In the genomic region with DNA sequence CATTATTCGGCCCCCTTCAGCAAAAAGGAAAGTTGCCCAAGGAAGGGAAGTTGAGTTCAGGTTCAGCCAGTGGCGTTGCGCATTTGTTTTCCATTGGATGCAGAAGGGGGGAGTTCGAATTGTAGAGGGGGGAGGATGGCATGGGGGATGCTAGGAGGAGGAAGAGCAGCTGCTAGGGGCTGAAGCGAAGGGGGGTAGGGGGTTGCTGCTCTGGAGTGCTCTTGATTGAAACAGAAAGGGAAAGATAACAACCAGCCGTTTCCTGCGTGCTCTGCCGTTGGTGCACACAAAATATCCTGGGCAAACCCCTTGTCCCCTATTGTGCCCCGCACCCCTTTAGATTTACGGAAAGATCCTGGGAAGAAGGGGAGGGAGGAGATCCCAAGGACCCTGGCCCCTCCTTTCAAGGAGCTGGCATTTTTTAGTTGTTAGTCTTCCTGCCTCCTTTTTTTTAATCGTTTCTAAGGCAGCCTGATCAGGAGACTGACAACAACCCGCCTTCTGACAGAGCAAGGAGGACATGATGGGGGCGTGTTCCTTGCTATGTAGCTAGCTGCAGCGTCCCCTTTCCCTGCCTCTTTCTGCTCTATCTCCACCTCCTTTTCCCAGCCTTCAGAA, we compare ENCODE assay signal across 8 cellular contexts. TPM values are rescaled to one million over a fixed set of nuclear protein-coding genes. Genes with fewer than 3 reads are reported as not detected.
DNase-seq lines count a peak whose midpoint lies in the region; ATAC-seq, FAIRE-seq and TF ChIP-seq lines count a peak whose summit lies in the region.

No MANE protein-coding gene starts in this region.

- no TSS peak for BruUV-seq in HepG2 (replicated peaks; lab: Mats Ljungman, UMichigan)

- no peak for FAIRE-seq in HepG2 (lab: Jason Lieb, UNC)

- WGBS in HepG2 (ENCODE audit: low lambda C conversion rate): 67% methylated on average over 14 of the region's 14 CpGs

- H3K9me3 Mint-ChIP-seq in activated B cell treated with CpG ODN at 0.5 μM for 24 hours: no peaks in the 10 kb centered on the region
- H3K9me3 Mint-ChIP-seq in chondrocyte (ENCODE audit: low read depth): no peaks in the 10 kb centered on the region

- H2AFZ ChIP-seq in HepG2 (ENCODE audit: low read length): no peak overlapping the region

- TF ChIP-seq POLR2A in HepG2 (IDR thresholded peaks at IDR 0.05; ENCODE audit: insufficient read depth in 1 of 2, low read depth in 2 of 2, low read length in 2 of 2): no peak

- H3K4me3 ChIP-seq in MG63 (peak overlapping the region; percentile 90), HepG2 (replicated peaks in 1 of 3; ENCODE audit: insufficient read depth in 1 of 3, low read depth in 2 of 3, low read length in 3 of 3) (peak overlapping the region; percentile 90 to 97 (median 92))

- H3K27me3 Mint-ChIP-seq in activated B cell treated with CpG ODN at 0.5 μM for 24 hours (no peaks in the 10 kb centered on the region), chondrocyte (ENCODE audit: low read depth) (no peaks in the 10 kb centered on the region)

- H3K36me3 ChIP-seq in MG63: peaks cover 16% of the 10 kb centered on the region
- H3K36me3 ChIP-seq in HepG2 (replicated peaks in 1 of 2; ENCODE audit: control insufficient read depth in 1 of 2, insufficient read depth in 2 of 2, low read length in 2 of 2): peaks cover 0 to 1% of the 10 kb centered on the region in 2 experiments; a peak in 2 of 5 replicates

- H3K36me3 Mint-ChIP-seq in activated B cell treated with CpG ODN at 0.5 μM for 24 hours (ENCODE audit: low read depth): peaks cover 37% of the 10 kb centered on the region
- no peaks in the 10 kb centered on the region for H3K36me3 Mint-ChIP-seq in chondrocyte (ENCODE audit: low read depth)

- H3K27ac ChIP-seq in HepG2 (ENCODE audit: extremely low read length, insufficient read depth, low read length): no peak overlapping the region

- no peak for TF ChIP-seq EP300 in HepG2 (IDR thresholded peaks at IDR 0.05; ENCODE audit: low read depth in 2 of 2, low read length in 2 of 2)
- TF ChIP-seq EP300 in HepG2 (CRISPR knock-in tag; IDR thresholded peaks at IDR 0.05; ENCODE audit: borderline replicate concordance): no peak

- H3K4me1 ChIP-seq in HepG2 (ENCODE audit: insufficient read depth, low read length): peaks cover 62% of the 10 kb centered on the region

- H3K79me2 ChIP-seq in HepG2 (ENCODE audit: insufficient read depth, low read length): peaks cover 69% of the 10 kb centered on the region

- peaks cover 60% of the 10 kb centered on the region for H3K4me1 Mint-ChIP-seq in activated B cell treated with CpG ODN at 0.5 μM for 24 hours
- H3K4me1 Mint-ChIP-seq in chondrocyte (ENCODE audit: low read depth): peaks cover 63% of the 10 kb centered on the region

- TF ChIP-seq CTCF in activated B cell treated with CpG ODN at 0.5 μM for 24 hours (IDR thresholded peaks at IDR 0.05) (no peak), chondrocyte (IDR thresholded peaks at IDR 0.05) (peak; percentile 23), HepG2 (CRISPR knock-in tag; IDR thresholded peaks at IDR 0.05) (no peak)

- H3K27ac Mint-ChIP-seq in activated B cell treated with CpG ODN at 0.5 μM for 24 hours (peak overlapping the region; percentile 94), chondrocyte (ENCODE audit: unreplicated experiment) (peak overlapping the region; percentile 94)

- peak overlapping the region; percentile 84; the same call in 1 of the 2 replicates for H3K9ac ChIP-seq in HepG2 (ENCODE audit: insufficient read depth, low read depth, low read length)

- H4K20me1 ChIP-seq in HepG2 (ENCODE audit: insufficient read depth, low read length): peaks cover 51% of the 10 kb centered on the region

- POLR2A ChIA-PET in activated B cell treated with CpG ODN at 0.5 μM for 24 hours (lab: Charles Lee): interaction anchor here (0.5 to 1.0 kb wide), 2 partner anchors 14 to 79 kb away, joined by 3 read pairs; a partner anchor contains a TSS
- POLR2A ChIA-PET in HepG2 (lab: Yijun Ruan, JAX): no interaction called here

- H3K4me3 Mint-ChIP-seq in activated B cell treated with CpG ODN at 0.5 μM for 24 hours: peak overlapping the region; percentile 94
- peak overlapping the region; percentile 93 for H3K4me3 Mint-ChIP-seq in chondrocyte (ENCODE audit: unreplicated experiment)

- in situ Hi-C loops in HepG2 (cut with HindIII; ENCODE audit: extremely low pct_ligation_motif_present, low pct_unique_long_range_greater_than_20kb): no loop called here

- no peaks in the 10 kb centered on the region for H3K9me3 ChIP-seq in MG63
- no peaks in the 10 kb centered on the region for H3K9me3 ChIP-seq in HepG2 (ENCODE audit: low read length)

- TF ChIP-seq RAD21 in HepG2 (CRISPR knock-in tag; IDR thresholded peaks at IDR 0.05): no peak

- intact Hi-C loops in activated B cell treated with CpG ODN at 0.5 μM for 24 hours (cut with micrococcal nuclease): loop anchor here (1.0 to 10.0 kb wide), 7 partner anchors 10 to 1204 kb away; a partner anchor contains a TSS
- intact Hi-C loops in HepG2 (cut with micrococcal nuclease; ENCODE audit: unreplicated experiment): no loop called here

- ATAC-seq in activated B cell treated with CpG ODN at 0.5 μM for 24 hours (ENCODE audit: low read depth) (peak; percentile 27), HepG2 (no peak)

- peak overlapping the region; percentile 77 for H3K4me2 ChIP-seq in HepG2 (ENCODE audit: low read depth, low read length)

- DNase-seq in NCI-H2081 (lab: John Stamatoyannopoulos, UW): peak; percentile 7 to 43
- no peak for DNase-seq in NCI-H2081 treated with DMSO at 0.1 percent for 48 hours (lab: John Stamatoyannopoulos, UW)
- DNase-seq in MG63: peak; percentile 54
- peak; percentile 27 for DNase-seq in activated B cell treated with CpG ODN at 0.5 μM for 24 hours
- no peak for DNase-seq in chondrocyte (ENCODE audit: low spot score)
- no peak for DNase-seq in HepG2 (ENCODE audit: low spot score)
- peak; percentile 47 to 57 for DNase-seq in stimulated activated CD4-positive, alpha-beta T cell treated with anti-CD3 and anti-CD28 coated beads, Interleukin-2, amount 100 ng/mL, for 24 hours
- no peak for DNase-seq in NCI-H1048 (lab: John Stamatoyannopoulos, UW)

- H3K27me3 ChIP-seq in MG63 (no peaks in the 10 kb centered on the region), HepG2 (ENCODE audit: control insufficient read depth in 1 of 2, insufficient read depth in 2 of 2, low read length in 2 of 2) (no peaks in the 10 kb centered on the region)

- CTCF ChIA-PET in activated B cell treated with CpG ODN at 0.5 μM for 24 hours (lab: Charles Lee): interaction anchor here (1.2 kb wide), 1 partner anchor 50 kb away, joined by 3 read pairs; no protein-coding TSS in a partner anchor
- CTCF ChIA-PET in HepG2 (lab: Yijun Ruan, JAX; ENCODE audit: low intra/inter-chr PET ratio, low total read pairs): no interaction called here

RNA-seq across cellular contexts. Expression of a gene that starts 2.1 kb away (rescaled TPM):
- total RNA-seq in MG63 (2014; rRNA removed; shearing (Covaris generic); ENCODE audit: low replicate concordance): 6.5 and 11.9 TPM in 2 replicates
- total RNA-seq in activated B cell treated with CpG ODN at 0.5 μM for 24 hours (104 and 117 TPM in 2 replicates), chondrocyte (40.3 to 57.6 TPM (median 42.9 TPM) in 3 replicates), HepG2 (2016; rRNA removed; fragmentation: Illumina TruSeq; extraction: Trizol) (20.0 and 26.2 TPM in 2 replicates)
- total RNA-seq in HepG2 (2016; cell fraction: cytosol; rRNA removed; fragmentation: Illumina TruSeq; extraction: Trizol; ENCODE audit: low read depth): 8.0 and 8.6 TPM in 2 replicates
- total RNA-seq in HepG2 (2016; cell fraction: insoluble cytoplasmic fraction; rRNA removed; fragmentation: Illumina TruSeq; extraction: Trizol): 19.8 and 22.3 TPM in 2 replicates
- total RNA-seq in HepG2 (2016; cell fraction: membrane; rRNA removed; fragmentation: Illumina TruSeq; extraction: Trizol): 9.8 and 12.0 TPM in 2 replicates
- total RNA-seq in HepG2 (2016; cell fraction: nucleus; rRNA removed; fragmentation: Illumina TruSeq; extraction: Trizol): 62.9 and 67.9 TPM in 2 replicates
- polyA plus RNA-seq in HepG2 (2011; rRNA removed): 12.4 and 12.7 TPM in 2 replicates
- 9.4 and 11.0 TPM in 2 replicates for polyA plus RNA-seq in HepG2 (2011; cell fraction: cytosol; rRNA removed)
- 53.6 and 54.8 TPM in 2 replicates for polyA plus RNA-seq in HepG2 (2011; cell fraction: nucleus; rRNA removed)
- polyA plus RNA-seq in HepG2 (2012): 18.6 and 21.2 TPM in 2 replicates
- polyA plus RNA-seq in HepG2 (2016; cell fraction: cytosol; fragmentation: Illumina TruSeq; extraction: Trizol; ENCODE audit: low read depth): 1.8 and 2.3 TPM in 2 replicates
- 14.1 and 14.7 TPM in 2 replicates for polyA plus RNA-seq in HepG2 (2016; cell fraction: insoluble cytoplasmic fraction; fragmentation: Illumina TruSeq; extraction: Trizol; ENCODE audit: low read depth)
- polyA plus RNA-seq in HepG2 (2016; cell fraction: membrane; fragmentation: Illumina TruSeq; extraction: Trizol; ENCODE audit: low read depth): 3.7 and 4.5 TPM in 2 replicates
- 53.1 and 68.2 TPM in 2 replicates for polyA plus RNA-seq in HepG2 (2016; cell fraction: nucleus; fragmentation: Illumina TruSeq; extraction: Trizol; ENCODE audit: insufficient read depth, low read depth)
- 54.0 and 71.0 TPM in 2 replicates for polyA minus RNA-seq in HepG2 (2011; rRNA and poly(A)+ RNA removed; ENCODE audit: low replicate concordance)
- 31.2 and 32.9 TPM in 2 replicates for polyA minus RNA-seq in HepG2 (2011; cell fraction: cytosol; rRNA and poly(A)+ RNA removed)
- polyA minus RNA-seq in HepG2 (2011; cell fraction: nucleus; rRNA and poly(A)+ RNA removed): 121 and 138 TPM in 2 replicates

RNA-seq across cellular contexts. Expression of a gene that starts 37.0 kb away (rescaled TPM):
- 113 and 709 TPM in 2 replicates for total RNA-seq in MG63 (2014; rRNA removed; shearing (Covaris generic); ENCODE audit: low replicate concordance)
- total RNA-seq in activated B cell treated with CpG ODN at 0.5 μM for 24 hours: 199 and 230 TPM in 2 replicates
- total RNA-seq in chondrocyte: 107 to 138 TPM (median 135 TPM) in 3 replicates
- total RNA-seq in HepG2 (2016; rRNA removed; fragmentation: Illumina TruSeq; extraction: Trizol): 320 and 408 TPM in 2 replicates
- 159 and 171 TPM in 2 replicates for total RNA-seq in HepG2 (2016; cell fraction: cytosol; rRNA removed; fragmentation: Illumina TruSeq; extraction: Trizol; ENCODE audit: low read depth)
- 349 and 437 TPM in 2 replicates for total RNA-seq in HepG2 (2016; cell fraction: insoluble cytoplasmic fraction; rRNA removed; fragmentation: Illumina TruSeq; extraction: Trizol)
- 200 and 226 TPM in 2 replicates for total RNA-seq in HepG2 (2016; cell fraction: membrane; rRNA removed; fragmentation: Illumina TruSeq; extraction: Trizol)
- total RNA-seq in HepG2 (2016; cell fraction: nucleus; rRNA removed; fragmentation: Illumina TruSeq; extraction: Trizol): 118 TPM in 2 replicates
- polyA plus RNA-seq in HepG2 (2011; rRNA removed): 209 and 260 TPM in 2 replicates
- 224 and 232 TPM in 2 replicates for polyA plus RNA-seq in HepG2 (2011; cell fraction: cytosol; rRNA removed)
- polyA plus RNA-seq in HepG2 (2011; cell fraction: nucleus; rRNA removed): 34.3 and 48.4 TPM in 2 replicates
- 196 and 279 TPM in 2 replicates for polyA plus RNA-seq in HepG2 (2012)
- polyA plus RNA-seq in HepG2 (2016; cell fraction: cytosol; fragmentation: Illumina TruSeq; extraction: Trizol; ENCODE audit: low read depth): 199 and 242 TPM in 2 replicates
- 446 and 519 TPM in 2 replicates for polyA plus RNA-seq in HepG2 (2016; cell fraction: insoluble cytoplasmic fraction; fragmentation: Illumina TruSeq; extraction: Trizol; ENCODE audit: low read depth)
- 199 and 264 TPM in 2 replicates for polyA plus RNA-seq in HepG2 (2016; cell fraction: membrane; fragmentation: Illumina TruSeq; extraction: Trizol; ENCODE audit: low read depth)
- 242 and 264 TPM in 2 replicates for polyA plus RNA-seq in HepG2 (2016; cell fraction: nucleus; fragmentation: Illumina TruSeq; extraction: Trizol; ENCODE audit: insufficient read depth, low read depth)
- 36.3 and 59.5 TPM in 2 replicates for polyA minus RNA-seq in HepG2 (2011; rRNA and poly(A)+ RNA removed; ENCODE audit: low replicate concordance)
- polyA minus RNA-seq in HepG2 (2011; cell fraction: cytosol; rRNA and poly(A)+ RNA removed): 41.8 and 56.3 TPM in 2 replicates
- 17.0 and 20.9 TPM in 2 replicates for polyA minus RNA-seq in HepG2 (2011; cell fraction: nucleus; rRNA and poly(A)+ RNA removed)

Comparison
In these comparisons a context has a peak if more than half of its experiments do, and no peak if none do; other contexts are left out.
1. DNase-seq: peak in NCI-H2081 (2 of 2), MG63 (single experiment), activated B cell treated with CpG ODN at 0.5 μM for 24 hours (single experiment) and stimulated activated CD4-positive, alpha-beta T cell treated with anti-CD3 and anti-CD28 coated beads, Interleukin-2, amount 100 ng/mL, for 24 hours (2 of 2); none in NCI-H2081 treated with DMSO at 0.1 percent for 48 hours (single experiment), chondrocyte (single experiment), HepG2 (single experiment) and NCI-H1048 (single experiment).